In genomic region chr2:69159988-69160387, GRCh38 we compare ENCODE assay signal across 15 cellular contexts.
DNase-seq lines count a peak whose midpoint lies in the region; ATAC-seq and TF ChIP-seq lines count a peak whose summit lies in the region.
"Had no signal": no experiment of that assay in that cellular context is flagged by ENCODE, and none has a peak within 500 bp of the region (broad histone marks: within the 10 kb centered on the region; RNA-seq: fewer than 3 reads in every experiment).

No MANE protein-coding gene starts in this region.

- H3K36me3 Mint-ChIP-seq in type B pancreatic cell = peaks cover 16% of the 10 kb centered on the region
- H3K36me3 Mint-ChIP-seq: memory B cell had no signal

- H3K4me3 Mint-ChIP-seq in type B pancreatic cell = no peak overlapping the region
- H3K4me3 Mint-ChIP-seq: memory B cell had no signal

- H3K27me3 Mint-ChIP-seq in type B pancreatic cell = no peaks in the 10 kb centered on the region

- DNase-seq in Right ventricle myocardium inferior (ENCODE audit: missing footprints) (no peak), heart left ventricle (no peak), RPMI8226 (peak; percentile 17), left ventricle myocardium inferior (no peak), type B pancreatic cell (ENCODE audit: extremely low spot score, unreplicated experiment) (no peak)
- no peak for DNase-seq in activated naive CD4-positive, alpha-beta T cell treated with anti-CD3 and anti-CD28 coated beads, Interleukin-2, amount 50 U/mL, for 16 hours
- DNase-seq: activated CD4-positive, alpha-beta T cell treated with anti-CD3 and anti-CD28 coated beads, Interleukin-2, amount 50 U/mL, for 1 hour; activated effector memory CD4-positive, alpha-beta T cell treated with anti-CD3 and anti-CD28 coated beads, Interleukin-2, amount 50 U/mL, for 16 hours; EL; gastrocnemius medialis; NCI-H510A had no signal

- H3K4me1 Mint-ChIP-seq in type B pancreatic cell (ENCODE audit: unreplicated experiment) = peaks cover 28% of the 10 kb centered on the region

- H3K9me3 Mint-ChIP-seq in type B pancreatic cell = no peaks in the 10 kb centered on the region
- H3K9me3 Mint-ChIP-seq: memory B cell had no signal

- WGBS in heart left ventricle, 4 donors = 63 to 85% (median 74%) methylated on average over 6 of the region's 6 CpGs

- H3K36me3 ChIP-seq in heart left ventricle (no peaks in the 10 kb centered on the region), left ventricle myocardium inferior (no peaks in the 10 kb centered on the region)
- H3K36me3 ChIP-seq: cardiac muscle cell, gastrocnemius medialis had no signal

- peaks cover 0 to 47% (median 33%) of the 10 kb centered on the region in 12 donors for H3K4me1 ChIP-seq in heart left ventricle
- H3K4me1 ChIP-seq in left ventricle myocardium inferior = peaks cover 55% of the 10 kb centered on the region

- H3K27me3 ChIP-seq in heart left ventricle = no peaks in the 10 kb centered on the region
- no peaks in the 10 kb centered on the region for H3K27me3 ChIP-seq in left ventricle myocardium inferior (ENCODE audit: low read depth)
- H3K27me3 ChIP-seq: cardiac muscle cell, gastrocnemius medialis had no signal

- H3K27ac ChIP-seq in heart left ventricle (no peak overlapping the region), left ventricle myocardium inferior (replicated peaks) (no peak overlapping the region)
- H3K27ac ChIP-seq: cardiac muscle cell, gastrocnemius medialis had no signal

- H3K9me3 ChIP-seq in heart left ventricle = no peaks in the 10 kb centered on the region
- H3K9me3 ChIP-seq in left ventricle myocardium inferior (replicated peaks) = no peaks in the 10 kb centered on the region
- H3K9me3 ChIP-seq: gastrocnemius medialis had no signal

- TF ChIP-seq POLR2A in heart left ventricle (IDR thresholded peaks at IDR 0.05) = no peak

- H3K27ac Mint-ChIP-seq in type B pancreatic cell = peak overlapping the region; percentile 64
- H3K27ac Mint-ChIP-seq: memory B cell had no signal

- TF ChIP-seq CTCF in heart left ventricle (IDR thresholded peaks at IDR 0.05) (no peak), left ventricle myocardium inferior (IDR thresholded peaks at IDR 0.05; ENCODE audit: borderline replicate concordance) (peak; percentile 27), type B pancreatic cell (conservative IDR thresholded peaks at IDR 0.05) (no peak)

- H3K4me3 ChIP-seq in heart left ventricle = no peak overlapping the region
- no peak overlapping the region for H3K4me3 ChIP-seq in left ventricle myocardium inferior
- H3K4me3 ChIP-seq: cardiac muscle cell, gastrocnemius medialis had no signal

- intact Hi-C loops in Right ventricle myocardium inferior (cut with DNase I) (no loop called here), heart left ventricle (cut with DNase I) (loop anchor here in 1 of 10 donors (10.0 kb wide), 1 partner anchor 145 kb away; the partner anchor contains the start of gene ANTXR1), left ventricle myocardium inferior (cut with micrococcal nuclease) (no loop called here)

- ATAC-seq in Right ventricle myocardium inferior (peak; percentile 65), heart left ventricle (no peak), GM21515 (IDR thresholded peaks at IDR 0.05; ENCODE audit: unreplicated experiment) (no peak), GM21360 (IDR thresholded peaks at IDR 0.05; ENCODE audit: unreplicated experiment) (no peak)
- ATAC-seq: gastrocnemius medialis had no signal
